Comparison of ENCODE assay signal across 30 cellular contexts in genomic region chr3:172847292-172847691, GRCh38.
"Had no signal": no experiment of that assay in that cellular context is flagged by ENCODE, and none has a peak within 500 bp of the region (broad histone marks: within the 10 kb centered on the region; RNA-seq: fewer than 3 reads in every experiment).

No MANE protein-coding gene starts in this region.

- H3K9ac ChIP-seq: neural progenitor cell, parathyroid adenoma had no signal

- H2AFZ ChIP-seq: neural progenitor cell, parathyroid adenoma had no signal

- H3K4me3 ChIP-seq: neural progenitor cell, ovary, psoas muscle, skin epidermis, suprapubic skin, testis, tibial artery, transverse colon, upper lobe of right lung, uterus had no signal

- H3K4me3 Mint-ChIP-seq: naive thymus-derived CD4-positive, alpha-beta T cell; natural killer cell; nephron; neural progenitor cell; stimulated activated memory B cell treated with anti-CD40 and anti-IgM and Interleukin-4, amounts not matched to agents 10 μg/mL and 1 μg/mL and 100 μg/mL, for 72 hours; stimulated activated naive CD8-positive, alpha-beta T cell treated with anti-CD3 and anti-CD28 coated beads, Interleukin-15, amount 100 ng/mL, for 72 hours; type B pancreatic cell had no signal

- H3K4me1 ChIP-seq: parathyroid adenoma, psoas muscle, suprapubic skin, testis, tibial artery, transverse colon, upper lobe of right lung, uterus had no signal

- H3K9me3 ChIP-seq: ovary, psoas muscle, suprapubic skin, testis, tibial artery, transverse colon, upper lobe of right lung, uterus had no signal

- H3K27ac Mint-ChIP-seq: naive thymus-derived CD4-positive, alpha-beta T cell; nephron; neural progenitor cell; progenitor cell of endocrine pancreas; stimulated activated memory B cell treated with anti-CD40 and anti-IgM and Interleukin-4, amounts not matched to agents 10 μg/mL and 1 μg/mL and 100 μg/mL, for 72 hours; type B pancreatic cell had no signal

- H3K4me2 ChIP-seq: neural progenitor cell had no signal

- H3K27me3 Mint-ChIP-seq: progenitor cell of endocrine pancreas, type B pancreatic cell had no signal

- ATAC-seq: naive thymus-derived CD4-positive, alpha-beta T cell; natural killer cell; psoas muscle; right cardiac atrium; sciatic nerve; stimulated activated memory B cell treated with anti-CD40 and anti-IgM and Interleukin-4, amounts not matched to agents 10 μg/mL and 1 μg/mL and 100 μg/mL, for 72 hours; stimulated activated naive CD8-positive, alpha-beta T cell treated with anti-CD3 and anti-CD28 coated beads, Interleukin-15, amount 100 ng/mL, for 72 hours; stimulated activated naive CD8-positive, alpha-beta T cell treated with anti-CD3 and anti-CD28 coated beads, Interleukin-15, Interleukin-2, amounts not matched to agents 100 U/mL and 50 U/mL, for 24 hours; upper lobe of right lung had no signal

- H3K27ac ChIP-seq: neural progenitor cell, ovary, parathyroid adenoma, psoas muscle, skin epidermis, suprapubic skin, testis, tibial artery, transverse colon, upper lobe of right lung, uterus had no signal

- H3K36me3 ChIP-seq: neural progenitor cell, ovary, suprapubic skin, tibial artery, transverse colon, upper lobe of right lung, uterus had no signal

- DNase-seq: naive thymus-derived CD4-positive, alpha-beta T cell; natural killer cell; occipital lobe; ovary; posterior cingulate gyrus; psoas muscle; right cardiac atrium; stimulated activated CD4-positive, alpha-beta T cell treated with anti-CD3 and anti-CD28 coated beads, Interleukin-15, amount 100 ng/mL, for 24 hours; stimulated activated CD4-positive, alpha-beta T cell treated with anti-CD3 and anti-CD28 coated beads, Interleukin-2, amount 100 ng/mL, for 24 hours; stimulated activated CD4-positive, alpha-beta T cell treated with anti-CD3 and anti-CD28 coated beads, Interleukin-4, amount 100 ng/mL, for 1 hour; stimulated activated CD4-positive, alpha-beta T cell treated with anti-CD3 and anti-CD28 coated beads, Interleukin-4, amount 100 ng/mL, for 4 hours; stimulated activated CD8-positive, alpha-beta memory T cell treated with anti-CD3 and anti-CD28 coated beads, Interleukin-4, amount 100 ng/mL, for 48 hours; stimulated activated naive CD4-positive, alpha-beta T cell; stimulated activated naive CD8-positive, alpha-beta T cell treated with anti-CD3 and anti-CD28 coated beads, Interleukin-15, amount 100 ng/mL, for 72 hours; stimulated activated naive CD8-positive, alpha-beta T cell treated with anti-CD3 and anti-CD28 coated beads, Interleukin-15, Interleukin-2, amounts not matched to agents 100 U/mL and 50 U/mL, for 24 hours; substantia nigra; testis; tibial artery; transverse colon; upper lobe of right lung; uterus had no signal

- H3K9me3 Mint-ChIP-seq: naive thymus-derived CD4-positive, alpha-beta T cell; natural killer cell; nephron; stimulated activated naive CD8-positive, alpha-beta T cell treated with anti-CD3 and anti-CD28 coated beads, Interleukin-15, amount 100 ng/mL, for 72 hours had no signal

- H3K79me2 ChIP-seq: parathyroid adenoma had no signal

- H3K36me3 Mint-ChIP-seq: natural killer cell; stimulated activated memory B cell treated with anti-CD40 and anti-IgM and Interleukin-4, amounts not matched to agents 10 μg/mL and 1 μg/mL and 100 μg/mL, for 72 hours; type B pancreatic cell had no signal

- H3K27me3 ChIP-seq: neural progenitor cell, ovary, suprapubic skin, testis, tibial artery, transverse colon, upper lobe of right lung, uterus had no signal
